8 cellular contexts compared by ENCODE assay signal in the genomic region with DNA sequence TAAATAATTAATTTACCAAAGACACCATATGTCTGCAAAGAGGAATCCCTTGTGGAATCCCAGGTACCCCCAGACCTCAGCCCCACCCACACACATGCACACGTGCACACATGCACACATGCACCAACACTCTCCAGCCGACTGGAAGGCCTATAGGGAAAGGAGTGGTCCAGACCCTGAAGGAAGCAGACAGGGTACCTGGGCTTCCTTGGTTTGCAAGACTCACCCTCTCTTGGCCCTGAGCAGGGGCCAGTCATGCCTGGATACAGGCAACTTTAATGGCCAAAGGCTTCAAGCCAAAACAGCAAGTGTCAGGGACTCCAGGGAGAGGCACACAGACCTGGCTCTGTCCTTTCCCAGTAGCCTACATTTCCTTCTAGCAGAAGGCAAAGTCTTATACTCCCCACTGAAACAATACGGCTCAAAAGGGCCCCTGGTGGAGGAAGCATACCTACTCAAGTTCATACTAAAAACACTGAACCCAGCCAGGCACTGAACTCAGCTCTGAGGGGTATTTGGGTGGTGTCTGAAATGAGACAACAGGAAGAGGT. TPM values are rescaled to one million over a fixed set of nuclear protein-coding genes. Genes with fewer than 3 reads are reported as not detected.
DNase-seq lines count a peak whose midpoint lies in the region; ATAC-seq and TF ChIP-seq lines count a peak whose summit lies in the region.

No MANE protein-coding gene starts in this region.

- H3K36me3 Mint-ChIP-seq in CD4-positive, alpha-beta memory T cell: peaks cover 3 to 10% of the 10 kb centered on the region in 2 donors

- H3K4me3 ChIP-seq in CD4-positive, alpha-beta memory T cell (ENCODE audit: low read length in 2 of 2): peak overlapping the region in 1 of 2 donors; percentile 13
- peak overlapping the region in 1 of 2 donors; percentile 20 for H3K4me3 ChIP-seq in ascending aorta

- intact Hi-C loops in CD4-positive, alpha-beta memory T cell (cut with micrococcal nuclease): loop anchor here (1.0 to 5.0 kb wide), 9 partner anchors 9 to 437 kb away; partner anchors contain the start of genes DET1, MFGE8, MRPL46 and MRPS11
- intact Hi-C loops in ascending aorta (cut with DNase I): loop anchor here (2.0 to 5.0 kb wide), 2 partner anchors 223 to 272 kb away; no protein-coding TSS in a partner anchor

- H3K36me3 ChIP-seq in CD4-positive, alpha-beta memory T cell (ENCODE audit: insufficient read depth, low read length): peaks cover 4% of the 10 kb centered on the region
- peaks cover 64 to 95% of the 10 kb centered on the region in 2 donors for H3K36me3 ChIP-seq in ascending aorta

- H3K27ac ChIP-seq in CD4-positive, alpha-beta memory T cell (ENCODE audit: low read depth, low read length): peak overlapping the region; percentile 77
- peak overlapping the region; percentile 94 for H3K27ac ChIP-seq in ascending aorta

- peak; percentile 20 for ATAC-seq in GM19043 (IDR thresholded peaks at IDR 0.05; ENCODE audit: low read depth, unreplicated experiment)
- ATAC-seq in HG03135 (IDR thresholded peaks at IDR 0.05; ENCODE audit: unreplicated experiment): peak; percentile 24

- peak overlapping the region; percentile 94 to 98 (median 96) for H3K27ac Mint-ChIP-seq in CD4-positive, alpha-beta memory T cell

- H3K9me3 ChIP-seq in CD4-positive, alpha-beta memory T cell (ENCODE audit: control insufficient read depth in 1 of 2, low read length in 2 of 2): no peaks in the 10 kb centered on the region
- H3K9me3 ChIP-seq in ascending aorta: no peaks in the 10 kb centered on the region

- TF ChIP-seq CTCF in ascending aorta (IDR thresholded peaks at IDR 0.05): no peak

- DNase-seq in CD4-positive, alpha-beta memory T cell: no peak
- DNase-seq in ascending aorta (ENCODE audit: low spot score in 2 of 2) (peak; percentile 1 to 59), SW480 (ENCODE audit: low spot score) (no peak), RKO (ENCODE audit: low spot score) (no peak), NCI-H1694 treated with DMSO at 0.1 percent for 48 hours (lab: John Stamatoyannopoulos, UW) (no peak), glomerular visceral epithelial cell (ENCODE audit: extremely low spot score) (no peak)

- H3K4me3 Mint-ChIP-seq in CD4-positive, alpha-beta memory T cell: peak overlapping the region; percentile 25 to 81 (median 58)

- no peaks in the 10 kb centered on the region for H3K27me3 ChIP-seq in CD4-positive, alpha-beta memory T cell (ENCODE audit: insufficient read depth, low read length)
- H3K27me3 ChIP-seq in ascending aorta: no peaks in the 10 kb centered on the region

- peaks cover 38% of the 10 kb centered on the region for H3K4me1 ChIP-seq in CD4-positive, alpha-beta memory T cell (ENCODE audit: insufficient read depth, low read length)
- H3K4me1 ChIP-seq in ascending aorta: peaks cover 13 to 79% of the 10 kb centered on the region in 2 donors

- peaks cover 27 to 60% (median 45%) of the 10 kb centered on the region in 4 donors for H3K4me1 Mint-ChIP-seq in CD4-positive, alpha-beta memory T cell

- POLR2A ChIA-PET in CD4-positive, alpha-beta memory T cell (lab: Charles Lee; ENCODE audit: partially characterized antibody): interaction anchor here (0.7 to 3.8 kb wide), 17 partner anchors 9 to 283 kb away, joined by 3 to 78 read pairs (median 5); partner anchors contain the start of genes ABHD2, AEN, HAPLN3 and ISG20

- CTCF ChIA-PET in CD4-positive, alpha-beta memory T cell (lab: Charles Lee; ENCODE audit: partially characterized antibody): interaction anchor here (0.5 to 7.1 kb wide), 51 partner anchors 10 to 437 kb away, joined by 3 to 171 read pairs (median 6); partner anchors contain the start of genes ABHD2, HAPLN3, ISG20 and MFGE8

- no peaks in the 10 kb centered on the region for H3K27me3 Mint-ChIP-seq in CD4-positive, alpha-beta memory T cell

- no peaks in the 10 kb centered on the region for H3K9me3 Mint-ChIP-seq in CD4-positive, alpha-beta memory T cell

RNA-seq across cellular contexts. Expression of gene MFGE8, which starts 8.8 kb away (rescaled TPM):
- 100 to 1,000 TPM in 1 of 2 experiments, 10 to 100 TPM in 1; 92.8 to 102 TPM for total RNA-seq in CD4-positive, alpha-beta memory T cell
- polyA plus RNA-seq in CD4-positive, alpha-beta memory T cell: 10 to 100 TPM in 1 of 2 donors, 1 to 10 TPM in 1; 5.1 to 13.0 TPM
- total RNA-seq in ascending aorta: 1,738 TPM

RNA-seq across cellular contexts. Expression of gene HAPLN3, which starts 9.0 kb away (rescaled TPM):
- total RNA-seq in CD4-positive, alpha-beta memory T cell: 100 to 1,000 TPM; 124 to 126 TPM
- polyA plus RNA-seq in CD4-positive, alpha-beta memory T cell: 10 to 100 TPM; 40.7 to 44.7 TPM
- total RNA-seq in ascending aorta: 189 TPM

Comparison
In these comparisons a context has a peak if more than half of its experiments do, and no peak if none do; other contexts are left out.
1. DNase-seq: peak in ascending aorta (2 of 2); none in CD4-positive, alpha-beta memory T cell (0 of 5), SW480 (single experiment), RKO (single experiment), NCI-H1694 treated with DMSO at 0.1 percent for 48 hours (single experiment) and glomerular visceral epithelial cell (single experiment).
2. RNA of gene MFGE8, which starts 8.8 kb away (total RNA-seq): 1,738 TPM in ascending aorta (single experiment); 92.8 to 102 TPM in CD4-positive, alpha-beta memory T cell; every median in the first group is over 10 times any median in the second.